Comparison of ENCODE assay signal across 11 cellular contexts in the genomic region with DNA sequence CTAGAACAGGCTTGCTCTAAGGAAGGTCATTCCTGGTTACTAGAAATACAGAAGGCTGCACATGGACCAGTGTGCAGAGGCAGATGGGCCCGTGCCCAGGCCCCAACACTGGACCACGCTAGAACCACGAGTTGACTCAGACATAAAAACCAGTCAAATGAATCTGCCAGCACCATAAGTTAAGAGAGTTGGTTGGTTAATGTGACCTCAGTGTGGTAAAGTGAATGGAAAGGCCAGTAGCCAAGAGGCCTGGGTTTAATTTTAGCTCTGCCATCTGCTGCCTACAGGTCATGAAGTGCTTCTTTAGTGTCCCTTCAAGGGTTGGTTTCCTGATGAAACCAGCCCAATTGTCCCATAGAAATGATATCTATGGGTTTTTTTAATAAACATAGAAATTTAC.
"Had no signal": no experiment of that assay in that cellular context is flagged by ENCODE, and none has a peak within 500 bp of the region (broad histone marks: within the 10 kb centered on the region; RNA-seq: fewer than 3 reads in every experiment).

No MANE protein-coding gene starts in this region.

- FAIRE-seq: bronchial epithelial cell had no signal

- ATAC-seq: activated CD4-positive, alpha-beta T cell treated with anti-CD3 and anti-CD28 coated beads for 36 hours; activated T-cell treated with anti-CD3 and anti-CD28 coated beads, Interleukin-2, amount 50 U/mL, for 72 hours; naive thymus-derived CD8-positive, alpha-beta T cell had no signal

- DNase-seq: activated CD4-positive, alpha-beta memory T cell treated with anti-CD3 and anti-CD28 coated beads, Interleukin-2, amount 10 ng/mL, durations not matched to agents 7 days and 5 days; activated CD4-positive, alpha-beta T cell treated with anti-CD3 and anti-CD28 coated beads for 36 hours; activated T-cell treated with anti-CD3 and anti-CD28 coated beads, Interleukin-2, amount 50 U/mL, for 72 hours; aorta; hypothalamus; kidney glomerular epithelial cell; naive thymus-derived CD8-positive, alpha-beta T cell; stimulated activated CD4-positive, alpha-beta T cell treated with anti-CD3 and anti-CD28 coated beads, Interleukin-2, amount 100 ng/mL, for 48 hours; stimulated activated naive CD4-positive, alpha-beta T cell treated with Interleukin-2 at 50 U/mL for 16 hours; trophoblast cell had no signal
